Comparison of ENCODE assay signal across 2 cellular contexts in genomic region chr11:111836766-111837165, GRCh38.
TF ChIP-seq lines count a peak whose summit lies in the region.

No MANE protein-coding gene starts in this region.

TF ChIP-seq in liver, 16 proteins besides CTCF, POLR2A, EP300 and RAD21:
- TF ChIP-seq TAF1 (conservative IDR thresholded peaks at IDR 0.05) = no peak
- TF ChIP-seq FOXA1 (IDR thresholded peaks at IDR 0.05) = no peak
- peak in 1 of 2 donors; percentile 19 for TF ChIP-seq JUND (IDR thresholded peaks at IDR 0.05)

TF ChIP-seq in HepG2, 621 proteins besides CTCF, POLR2A, EP300 and RAD21:
- TF ChIP-seq ZNF615 (CRISPR knock-in tag; IDR thresholded peaks at IDR 0.05; ENCODE audit: borderline replicate concordance) = no peak
- no peak for TF ChIP-seq ZSCAN22 (CRISPR knock-in tag; IDR thresholded peaks at IDR 0.05)
- no peak for TF ChIP-seq ZFP1 (CRISPR knock-in tag; IDR thresholded peaks at IDR 0.05)
- no peak for TF ChIP-seq RBM39 (IDR thresholded peaks at IDR 0.05; ENCODE audit: low read depth, low read length, poor library complexity, severe bottlenecking)
- no peak for TF ChIP-seq SSRP1 (CRISPR knock-in tag; IDR thresholded peaks at IDR 0.05)
- TF ChIP-seq ZNF432 (CRISPR knock-in tag; IDR thresholded peaks at IDR 0.05; ENCODE audit: borderline replicate concordance) = no peak
- no peak for TF ChIP-seq ZNF318 (CRISPR knock-in tag; IDR thresholded peaks at IDR 0.05)
- TF ChIP-seq ZNF329 (CRISPR knock-in tag; IDR thresholded peaks at IDR 0.05; ENCODE audit: low read depth) = no peak
- TF ChIP-seq JUNB (CRISPR knock-in tag; IDR thresholded peaks at IDR 0.05; ENCODE audit: borderline replicate concordance) = no peak
- no peak for TF ChIP-seq ZNF224 (CRISPR knock-in tag; IDR thresholded peaks at IDR 0.05)
- no peak for TF ChIP-seq ELF1 (CRISPR knock-in tag; IDR thresholded peaks at IDR 0.05)
- TF ChIP-seq ZNF790 (CRISPR knock-in tag; IDR thresholded peaks at IDR 0.05; ENCODE audit: borderline replicate concordance) = no peak
- no peak for TF ChIP-seq ELF3 (CRISPR knock-in tag; IDR thresholded peaks at IDR 0.05)
- TF ChIP-seq ZMYM3 (CRISPR knock-in tag; IDR thresholded peaks at IDR 0.05) = no peak
